In the genomic region with DNA sequence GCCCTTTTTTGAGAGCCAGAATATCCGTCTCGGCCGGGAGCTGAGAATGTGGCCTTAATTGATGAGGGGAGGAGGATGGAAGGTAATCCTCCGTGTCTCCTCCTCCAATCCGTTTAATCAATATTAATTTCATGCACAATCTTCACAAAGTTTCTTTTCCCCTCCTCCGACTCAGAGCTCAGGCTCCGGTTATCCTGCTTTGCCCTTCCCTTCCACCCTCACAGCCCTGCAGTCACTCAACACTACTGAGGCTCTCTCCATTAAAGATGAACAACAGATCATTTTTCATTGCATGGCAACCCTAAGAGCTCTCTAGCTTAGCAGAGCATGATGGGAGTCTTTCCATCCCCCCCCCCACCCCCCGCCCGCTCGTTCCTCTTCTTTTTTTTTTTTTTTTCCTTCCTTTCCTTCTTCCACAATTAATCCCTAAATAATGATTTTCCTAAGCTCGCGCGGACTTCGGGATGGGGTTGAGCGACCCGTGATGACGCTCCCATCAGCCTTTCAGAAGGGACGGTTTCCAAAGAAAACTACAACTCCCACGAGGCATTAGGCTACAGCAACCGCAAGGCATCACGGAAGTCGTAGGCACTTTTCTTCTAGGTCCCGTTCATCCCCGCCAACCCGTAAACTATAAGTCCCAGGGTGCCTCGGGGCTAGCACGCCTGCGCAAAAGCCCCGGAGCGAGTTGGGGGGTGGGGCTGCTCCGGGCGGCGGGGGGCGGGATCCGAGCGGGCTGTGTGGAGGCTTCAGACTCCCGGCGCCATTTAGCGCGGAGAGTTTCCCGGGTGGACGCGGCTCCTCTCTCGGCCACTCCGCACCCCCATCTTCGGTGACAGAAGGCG, we compare ENCODE assay signal across 8 cellular contexts. TPM values are rescaled to one million over a fixed set of nuclear protein-coding genes. Genes with fewer than 3 reads are reported as not detected.
DNase-seq lines count a peak whose midpoint lies in the region; ATAC-seq and TF ChIP-seq lines count a peak whose summit lies in the region.

Gene WNK1, plus strand, starts transcription at position 752 of the 845 bp plus-strand sequence. CDS start 987 bp downstream, outside the sequence.

- no peak for TF ChIP-seq CTCF in left lung (IDR thresholded peaks at IDR 0.05)

- no peaks in the 10 kb centered on the region for H3K27me3 ChIP-seq in left lung

- H3K9me3 ChIP-seq in left lung = no peaks in the 10 kb centered on the region

- peaks cover 8 to 41% of the 10 kb centered on the region in 2 donors for H3K4me1 ChIP-seq in left lung

- ATAC-seq in GM19372 (IDR thresholded peaks at IDR 0.05; ENCODE audit: low read depth, unreplicated experiment) (peak; percentile 54), HG03558 (IDR thresholded peaks at IDR 0.05; ENCODE audit: extremely low read depth, unreplicated experiment) (peak; percentile 36), left lung (peak; percentile 86)

- H3K36me3 ChIP-seq in left lung = no peaks in the 10 kb centered on the region

- H3K27ac ChIP-seq in left lung = peak within 1 kb of the TSS; percentile 98 to 99

- DNase-seq in C1 segment of cervical spinal cord (lab: John Stamatoyannopoulos, UW) (peak; percentile 80 to 99 (median 97)), NCI-H748 treated with DMSO at 0.1 percent for 48 hours (lab: John Stamatoyannopoulos, UW) (peak; percentile 90), dermis blood vessel endothelial cell (peak; percentile 99), left lung (peak; percentile 96 to 98)
- DNase-seq in activated CD4-positive, alpha-beta T cell treated with anti-CD3 and anti-CD28 coated beads, Interleukin-2, amount 50 U/mL, for 24 hours (ENCODE audit: low read depth in 1 of 2, low spot score in 1 of 2) = peak; percentile 97
- DNase-seq in stimulated activated CD4-positive, alpha-beta T cell treated with anti-CD3 and anti-CD28 coated beads, Interleukin-4, amount 100 ng/mL, for 1 hour = peak; percentile 96

- intact Hi-C loops in left lung (cut with DNase I) = loop anchor here in 1 of 2 donors (5.0 to 10.0 kb wide), 2 partner anchors 63 to 180 kb away; no protein-coding TSS in a partner anchor

- H3K4me3 ChIP-seq in left lung = peak within 1 kb of the TSS; percentile 87 to 92

RNA-seq across cellular contexts. Expression of gene WNK1, which starts in this region (rescaled TPM):
- total RNA-seq in dermis blood vessel endothelial cell = 74.4 and 190 TPM in 2 replicates
- total RNA-seq in left lung = 100 to 1,000 TPM; 185 to 245 TPM

Comparison
In these comparisons a context has a peak if more than half of its experiments do, and no peak if none do; other contexts are left out.
1. Peak in every context shown above with its lines: DNase-seq, ATAC-seq, H3K4me3 ChIP-seq and H3K27ac ChIP-seq.
2. ATAC-seq: peak in every context shown above with its lines; median percentile 86 in left lung; 54 in GM19372; 36 in HG03558.